In the genomic region with DNA sequence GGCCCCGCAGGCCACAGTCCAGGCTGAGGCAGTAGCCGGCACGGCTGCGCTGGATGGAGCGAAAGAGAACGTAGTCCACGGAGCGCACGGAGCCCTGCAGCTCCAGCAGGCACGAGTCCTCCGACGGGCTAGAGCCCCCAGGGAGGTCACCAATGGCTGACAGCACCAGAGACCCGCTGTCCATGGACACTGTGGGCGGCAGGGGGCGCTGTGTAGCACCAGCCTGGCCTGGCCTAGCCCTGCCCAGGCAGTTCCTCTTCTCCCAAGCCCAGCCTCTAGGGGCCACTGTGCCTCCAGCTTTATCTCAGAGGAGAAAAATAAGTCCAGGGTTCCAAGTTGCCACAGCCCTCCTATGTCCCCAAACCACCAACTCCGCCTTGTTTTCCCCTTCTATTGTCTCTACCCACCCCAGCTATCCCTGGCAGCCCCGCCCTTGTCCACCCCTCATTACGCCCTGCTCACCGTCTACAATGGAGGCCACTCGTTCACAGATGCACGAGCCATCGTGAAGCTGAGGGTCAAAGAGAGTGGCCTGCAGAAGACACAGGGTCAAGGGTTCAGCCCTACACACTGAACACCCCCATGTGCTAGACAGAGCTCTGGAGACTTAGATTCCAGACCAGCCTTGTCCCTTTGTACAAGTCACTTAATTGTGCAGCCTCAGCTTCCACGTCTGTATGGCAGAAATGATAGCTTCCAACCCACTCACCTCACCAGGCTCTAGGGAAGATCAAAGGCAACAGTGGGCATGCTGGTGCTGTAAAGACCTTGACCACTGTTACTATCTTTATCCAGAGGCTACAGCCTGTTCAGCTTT, we compare ENCODE assay signal across 1 cellular context.
TF ChIP-seq lines count a peak whose summit lies in the region.

No MANE protein-coding gene starts in this region.

TF ChIP-seq in IMR-90, 13 proteins besides CTCF, POLR2A, EP300 and RAD21:
- TF ChIP-seq BHLHE40 (IDR thresholded peaks at IDR 0.05; ENCODE audit: low read depth, low read length) (no peak), MAZ (IDR thresholded peaks at IDR 0.05; ENCODE audit: borderline replicate concordance, low read depth, low read length) (no peak; the same call in 1 of the 2 replicates), MXI1 (IDR thresholded peaks at IDR 0.05; ENCODE audit: borderline replicate concordance, low read depth, low read length) (0 out of 2 replicates have a peak, but pooled peaks have one; percentile 21), SMC3 (IDR thresholded peaks at IDR 0.05; ENCODE audit: low read depth, low read length) (peak; percentile 89)
